ENCODE assay signal across 1 cellular context in genomic region chr12:12017798-12018197, GRCh38.
TF ChIP-seq lines count a peak whose summit lies in the region.

No MANE protein-coding gene starts in this region.

TF ChIP-seq in SK-N-SH, 30 proteins besides CTCF, POLR2A, EP300 and RAD21 (continued from another document):
- TF ChIP-seq CHD2 (IDR thresholded peaks at IDR 0.05; ENCODE audit: low read length, partially characterized antibody) (no peak), NFIC (IDR thresholded peaks at IDR 0.05; ENCODE audit: borderline replicate concordance) (no peak), RXRA (IDR thresholded peaks at IDR 0.05; ENCODE audit: borderline replicate concordance, low read depth) (no peak), REST (IDR thresholded peaks at IDR 0.05; ENCODE audit: low read depth, low read length) (no peak), JUND (IDR thresholded peaks at IDR 0.05) (no peak), GABPA (IDR thresholded peaks at IDR 0.05; ENCODE audit: low read depth) (no peak)
